In genomic region chr21:44927587-44928461, GRCh38 we compare ENCODE assay signal across 8 cellular contexts. TPM values are rescaled to one million over a fixed set of nuclear protein-coding genes. Genes with fewer than 3 reads are reported as not detected.
DNase-seq lines count a peak whose midpoint lies in the region; ATAC-seq and TF ChIP-seq lines count a peak whose summit lies in the region.

No MANE protein-coding gene starts in this region.

- intact Hi-C loops in A673 (cut with micrococcal nuclease; ENCODE audit: unreplicated experiment) = no loop called here

- no peak overlapping the region for H2AFZ ChIP-seq in GM23248

- peak overlapping the region; percentile 79 for H3K9ac ChIP-seq in GM23248
- peak overlapping the region; percentile 84 for H3K9ac ChIP-seq in SK-N-MC (ENCODE audit: insufficient read length)

- WGBS in GM23248 (ENCODE audit: low coverage in 1 of 2, low lambda C conversion rate in 2 of 2, missing lambda C conversion rate in 2 of 2), 2 experiments = 1 to 4% methylated on average over 15 to 19 of the region's 19 CpGs

- BruUV-seq in A673 (replicated peaks; lab: Mats Ljungman, UMichigan) = no TSS peak

- H3K4me3 ChIP-seq in A673 (ENCODE audit: low read depth, low read length, poor library complexity, severe bottlenecking) = peak overlapping the region; percentile 44
- peak overlapping the region; percentile 57 for H3K4me3 ChIP-seq in GM23248
- H3K4me3 ChIP-seq in SK-N-MC = peak overlapping the region; percentile 71

- H3K79me2 ChIP-seq in GM23248 (ENCODE audit: insufficient read depth) = no peaks in the 10 kb centered on the region

- peaks cover 35% of the 10 kb centered on the region for H3F3A ChIP-seq in GM23248 (ENCODE audit: insufficient read depth)

- H3K9me2 ChIP-seq in GM23248 (ENCODE audit: insufficient read depth) = no peaks in the 10 kb centered on the region

- ATAC-seq in HG03439 (IDR thresholded peaks at IDR 0.05; ENCODE audit: unreplicated experiment) = no peak

- peaks cover 70% of the 10 kb centered on the region for H3K4me1 ChIP-seq in A673 (ENCODE audit: insufficient read depth, low read length, poor library complexity, severe bottlenecking)
- H3K4me1 ChIP-seq in GM23248 (ENCODE audit: insufficient read depth) = peaks cover 61% of the 10 kb centered on the region

- DNase-seq in A673 (ENCODE audit: low spot score) (peak; percentile 90), GM23248 (peak; percentile 91), SK-N-MC (ENCODE audit: low read depth, low spot score) (peak; percentile 58), hepatic stellate cell (ENCODE audit: low spot score) (peak; percentile 81), NCI-H748 treated with DMSO at 0.1 percent for 48 hours (lab: John Stamatoyannopoulos, UW) (no peak)
- DNase-seq in activated naive CD4-positive, alpha-beta T cell treated with Interleukin-2 at 50 U/mL for 16 hours = peak; percentile 88
- peak; percentile 89 to 90 for DNase-seq in stimulated activated CD4-positive, alpha-beta T cell treated with anti-CD3 and anti-CD28 coated beads, Interleukin-2, amount 100 ng/mL, for 24 hours

- POLR2A ChIA-PET in A673 (lab: Charles Lee; ENCODE audit: low non-redundant PET) = interaction anchor here (0.6 to 0.7 kb wide), 5 partner anchors 30 to 306 kb away, joined by 3 to 18 read pairs (median 8); no protein-coding TSS in a partner anchor

- H3K27me3 ChIP-seq in A673 (replicated peaks; ENCODE audit: insufficient read depth, low read depth, low read length, poor library complexity) (no peaks in the 10 kb centered on the region), GM23248 (replicated peaks; ENCODE audit: insufficient read depth) (no peaks in the 10 kb centered on the region)

- CTCF ChIA-PET in A673 (lab: Charles Lee) = no interaction called here

- peak overlapping the region; percentile 100 for H3K27ac ChIP-seq in A673 (ENCODE audit: low read depth, low read length, poor library complexity, severe bottlenecking)
- peak overlapping the region; percentile 95 for H3K27ac ChIP-seq in GM23248
- peak overlapping the region; percentile 100 for H3K27ac ChIP-seq in SK-N-MC

- no peaks in the 10 kb centered on the region for H4K20me1 ChIP-seq in GM23248 (ENCODE audit: insufficient read depth)

- H3K9me3 ChIP-seq in A673 (ENCODE audit: low read depth, low read length, poor library complexity, severe bottlenecking) = no peaks in the 10 kb centered on the region
- H3K9me3 ChIP-seq in GM23248 (ENCODE audit: low read depth) = no peaks in the 10 kb centered on the region
- H3K9me3 ChIP-seq in SK-N-MC (ENCODE audit: low read depth, low read length) = no peaks in the 10 kb centered on the region

- peaks cover 2% of the 10 kb centered on the region for H3K36me3 ChIP-seq in A673 (ENCODE audit: insufficient read depth, low read length, poor library complexity, severe bottlenecking)
- H3K36me3 ChIP-seq in GM23248 (ENCODE audit: low read depth) = no peaks in the 10 kb centered on the region
- H3K36me3 ChIP-seq in SK-N-MC (ENCODE audit: insufficient read depth, low read length) = no peaks in the 10 kb centered on the region

- TF ChIP-seq CTCF in A673 (conservative IDR thresholded peaks at IDR 0.05; ENCODE audit: low read depth, low read length) = peak; percentile 23; the same call in 1 of the 2 replicates

- H3K4me2 ChIP-seq in GM23248 (ENCODE audit: unreplicated experiment) = peak overlapping the region; percentile 78

- in situ Hi-C loops in GM23248 (cut with MboI) = loop anchor here (25.0 kb wide), 1 partner anchor 416 kb away; no protein-coding TSS in a partner anchor

RNA-seq across cellular contexts. Expression of gene ITGB2, which starts 7.1 kb away (rescaled TPM):
- total RNA-seq in A673 (2021) = 5.0 and 7.4 TPM in 2 replicates
- total RNA-seq in GM23248 (2014; rRNA removed; shearing (Covaris generic)) = 1.3 and 2.1 TPM in 2 replicates
- polyA plus RNA-seq in GM23248 (2016; fragmentation: Nextera tagmentation; extraction: Ambion mirVana) = 2.2 and 2.7 TPM in 2 replicates

RNA-seq across cellular contexts. Expression of gene SLX9, which starts 12.0 kb away (rescaled TPM):
- total RNA-seq in A673 (2021) = 114 and 115 TPM in 2 replicates
- 25.6 and 34.3 TPM in 2 replicates for total RNA-seq in GM23248 (2014; rRNA removed; shearing (Covaris generic))
- polyA plus RNA-seq in GM23248 (2016; fragmentation: Nextera tagmentation; extraction: Ambion mirVana) = 34.4 and 35.8 TPM in 2 replicates

RNA-seq across cellular contexts. Expression of gene PTTG1IP, which starts 54.3 kb away (rescaled TPM):
- 216 and 217 TPM in 2 replicates for total RNA-seq in A673 (2021)
- total RNA-seq in GM23248 (2014; rRNA removed; shearing (Covaris generic)) = 680 and 814 TPM in 2 replicates
- polyA plus RNA-seq in GM23248 (2016; fragmentation: Nextera tagmentation; extraction: Ambion mirVana) = 676 and 703 TPM in 2 replicates
